ENCODE assay signal across 19 cellular contexts in the genomic region with DNA sequence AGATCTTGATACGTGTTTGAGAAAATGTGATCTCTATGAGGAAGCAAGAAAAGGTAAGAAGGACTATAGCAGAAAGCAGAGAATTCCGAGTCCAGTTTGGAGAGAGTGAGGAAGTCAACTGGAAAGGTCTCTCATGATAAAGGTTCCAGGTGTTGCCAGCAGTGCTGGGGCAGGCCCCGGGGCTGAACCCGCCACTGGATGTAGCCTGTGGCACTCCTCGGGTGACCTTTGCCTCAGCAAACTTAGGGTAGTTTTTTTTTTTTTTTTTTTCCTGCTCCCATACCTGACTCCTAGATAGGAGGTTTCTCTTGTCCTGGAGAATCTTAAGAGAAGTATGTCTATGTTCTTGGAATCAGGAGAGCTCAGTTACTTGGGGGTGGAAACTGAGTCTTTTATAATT.
DNase-seq lines count a peak whose midpoint lies in the region; ATAC-seq, FAIRE-seq and TF ChIP-seq lines count a peak whose summit lies in the region.
"Had no signal": no experiment of that assay in that cellular context is flagged by ENCODE, and none has a peak within 500 bp of the region (broad histone marks: within the 10 kb centered on the region; RNA-seq: fewer than 3 reads in every experiment).

No MANE protein-coding gene starts in this region.

- no peak for DNase-seq in activated T-cell treated with anti-CD3 and anti-CD28 coated beads, Interleukin-2, amount 50 U/mL, for 24 hours
- no peak for DNase-seq in activated T-cell treated with anti-CD3 and anti-CD28 coated beads, Interleukin-2, amount 50 U/mL, for 1 hour
- DNase-seq in WTC11 (ENCODE audit: low spot score) = no peak
- DNase-seq in HepG2 (ENCODE audit: low spot score) = peak; percentile 22
- peak; percentile 83 for DNase-seq in small intestine
- no peak for DNase-seq in SK-N-SH
- no peak for DNase-seq in NK-92 treated with Interleukin-12 subunit alpha and Interleukin-12 subunit beta, amount 100 ng/mL, for 24 hours (lab: John Stamatoyannopoulos, UW)
- DNase-seq: 8988T; BE2C; Calu3; CD4-positive, alpha-beta T cell; HFFc6; NCI-H1105; NCI-H1694; NCI-H2227 treated with DMSO at 0.1 percent for 48 hours; NCI-H524 treated with DMSO at 0.1 percent for 48 hours had no signal

- no peaks in the 10 kb centered on the region for H3K27me3 Mint-ChIP-seq in activated T-cell treated with anti-CD3 and anti-CD28 coated beads, Interleukin-2, amount 50 U/mL, for 24 hours
- no peaks in the 10 kb centered on the region for H3K27me3 Mint-ChIP-seq in WTC11 (ENCODE audit: low read depth)
- H3K27me3 Mint-ChIP-seq: CD4-positive, alpha-beta T cell; IgD-negative memory B cell had no signal

- WGBS in HepG2 (ENCODE audit: low lambda C conversion rate) = 40% methylated on average over 5 of the region's 5 CpGs
- 20 to 62% (median 40%) methylated on average over 5 of the region's 5 CpGs for WGBS in small intestine, 3 donors
- 100% methylated on average over 5 of the region's 5 CpGs for WGBS in SK-N-SH (ENCODE audit: low lambda C conversion rate)

- no peak overlapping the region for H3K4me3 ChIP-seq in HepG2 (replicated peaks in 1 of 3; ENCODE audit: insufficient read depth in 1 of 3, low read depth in 2 of 3, low read length in 3 of 3)
- no peak overlapping the region for H3K4me3 ChIP-seq in small intestine (ENCODE audit: low read depth in 1 of 2, low read length in 2 of 2)
- no peak overlapping the region for H3K4me3 ChIP-seq in SK-N-SH (ENCODE audit: low read depth in 2 of 2, low read length in 1 of 2)

- H3K27me3 ChIP-seq in HepG2 (ENCODE audit: control insufficient read depth in 1 of 2, insufficient read depth in 2 of 2, low read length in 2 of 2) (no peaks in the 10 kb centered on the region), small intestine (ENCODE audit: control insufficient read depth in 2 of 2, insufficient read depth in 2 of 2, low read length in 2 of 2) (no peaks in the 10 kb centered on the region), SK-N-SH (ENCODE audit: insufficient read depth) (no peaks in the 10 kb centered on the region)
- H3K27me3 ChIP-seq: BE2C had no signal

- peak overlapping the region; percentile 42 for H3K27ac Mint-ChIP-seq in activated T-cell treated with anti-CD3 and anti-CD28 coated beads, Interleukin-2, amount 50 U/mL, for 24 hours
- H3K27ac Mint-ChIP-seq in WTC11 = peak overlapping the region; percentile 30; the same call in 1 of the 2 replicates
- H3K27ac Mint-ChIP-seq: CD4-positive, alpha-beta T cell; HFFc6 had no signal

- ATAC-seq in WTC11 (no peak), HepG2 (peak; percentile 75), HG02610 (IDR thresholded peaks at IDR 0.05; ENCODE audit: unreplicated experiment) (no peak)

- peaks cover 9% of the 10 kb centered on the region for H3K4me1 Mint-ChIP-seq in activated T-cell treated with anti-CD3 and anti-CD28 coated beads, Interleukin-2, amount 50 U/mL, for 24 hours (ENCODE audit: low read depth)
- H3K4me1 Mint-ChIP-seq in WTC11 = peaks cover 22% of the 10 kb centered on the region

- no peaks in the 10 kb centered on the region for H3K9me3 ChIP-seq in HepG2 (ENCODE audit: low read length)
- H3K9me3 ChIP-seq in small intestine (ENCODE audit: control insufficient read depth, low read depth) = no peaks in the 10 kb centered on the region
- no peaks in the 10 kb centered on the region for H3K9me3 ChIP-seq in SK-N-SH
- H3K9me3 ChIP-seq: BE2C had no signal

- H2AFZ ChIP-seq in HepG2 (ENCODE audit: low read length) = no peak overlapping the region
- H2AFZ ChIP-seq in SK-N-SH (ENCODE audit: low read depth) = no peak overlapping the region

- no peaks in the 10 kb centered on the region for H3F3A ChIP-seq in SK-N-SH (replicated peaks; ENCODE audit: insufficient read depth)

- H3K9me3 Mint-ChIP-seq in activated T-cell treated with anti-CD3 and anti-CD28 coated beads, Interleukin-2, amount 50 U/mL, for 24 hours = no peaks in the 10 kb centered on the region
- no peaks in the 10 kb centered on the region for H3K9me3 Mint-ChIP-seq in WTC11
- H3K9me3 Mint-ChIP-seq: CD4-positive, alpha-beta T cell; HFFc6; IgD-negative memory B cell had no signal

- no peaks in the 10 kb centered on the region for H4K20me1 ChIP-seq in HepG2 (ENCODE audit: insufficient read depth, low read length)
- H4K20me1 ChIP-seq in SK-N-SH (ENCODE audit: insufficient read depth) = no peaks in the 10 kb centered on the region

- in situ Hi-C loops in HepG2 (cut with HindIII; ENCODE audit: extremely low pct_ligation_motif_present, low pct_unique_long_range_greater_than_20kb) = no loop called here

- intact Hi-C loops in HepG2 (cut with micrococcal nuclease; ENCODE audit: unreplicated experiment) = no loop called here

- no peak for TF ChIP-seq RAD21 in HepG2 (CRISPR knock-in tag; IDR thresholded peaks at IDR 0.05)
- TF ChIP-seq RAD21 in SK-N-SH (IDR thresholded peaks at IDR 0.05; ENCODE audit: low read length) = no peak

- CTCF ChIA-PET in WTC11 (lab: Charles Lee) (interaction anchor here (0.6 kb wide), 1 partner anchor 32 kb away, joined by 6 read pairs; no protein-coding TSS in a partner anchor), HepG2 (lab: Yijun Ruan, JAX; ENCODE audit: low intra/inter-chr PET ratio, low total read pairs) (no interaction called here), SK-N-SH (lab: Yijun Ruan, JAX) (interaction anchor here (1.5 kb wide), 1 partner anchor 161 kb away, joined by 3 read pairs; no protein-coding TSS in a partner anchor)

- no peaks in the 10 kb centered on the region for H3K9me2 ChIP-seq in SK-N-SH

- POLR2A ChIA-PET in WTC11 (lab: Charles Lee) (no interaction called here), HepG2 (lab: Yijun Ruan, JAX) (no interaction called here), SK-N-SH (lab: Yijun Ruan, JAX) (no interaction called here)

- H3K27ac ChIP-seq in HepG2 (ENCODE audit: extremely low read length, insufficient read depth, low read length) = peak overlapping the region; percentile 37
- H3K27ac ChIP-seq in small intestine (ENCODE audit: low read depth in 1 of 2, low read length in 1 of 2) = peak overlapping the region; percentile 75 to 86
- no peak overlapping the region for H3K27ac ChIP-seq in SK-N-SH (ENCODE audit: low read depth in 2 of 2, low read length in 1 of 2)

- FAIRE-seq in HepG2 (lab: Jason Lieb, UNC) (peak; percentile 48), small intestine (lab: Jason Lieb, UNC) (no peak)
- FAIRE-seq: H54 had no signal

- H3K79me2 ChIP-seq in HepG2 (ENCODE audit: insufficient read depth, low read length) (no peaks in the 10 kb centered on the region), SK-N-SH (ENCODE audit: insufficient read depth) (no peaks in the 10 kb centered on the region)

- H3K4me2 ChIP-seq in HepG2 (ENCODE audit: low read depth, low read length) = peak overlapping the region; percentile 5; the same call in 1 of the 2 replicates
- no peak overlapping the region for H3K4me2 ChIP-seq in SK-N-SH

- BruUV-seq in HepG2 (replicated peaks; lab: Mats Ljungman, UMichigan) = no TSS peak

- H3K9ac ChIP-seq in HepG2 (ENCODE audit: insufficient read depth, low read depth, low read length) = no peak overlapping the region
- H3K9ac ChIP-seq in SK-N-SH = no peak overlapping the region

- H3K4me3 Mint-ChIP-seq in activated T-cell treated with anti-CD3 and anti-CD28 coated beads, Interleukin-2, amount 50 U/mL, for 24 hours = no peak overlapping the region
- H3K4me3 Mint-ChIP-seq in WTC11 = no peak overlapping the region
- H3K4me3 Mint-ChIP-seq: CD4-positive, alpha-beta T cell; HFFc6; IgD-negative memory B cell had no signal

- peaks cover 82% of the 10 kb centered on the region for H3K36me3 Mint-ChIP-seq in activated T-cell treated with anti-CD3 and anti-CD28 coated beads, Interleukin-2, amount 50 U/mL, for 24 hours (ENCODE audit: low read depth)
- no peaks in the 10 kb centered on the region for H3K36me3 Mint-ChIP-seq in WTC11

- TF ChIP-seq POLR2A in HepG2 (IDR thresholded peaks at IDR 0.05; ENCODE audit: insufficient read depth in 1 of 2, low read depth in 2 of 2, low read length in 2 of 2) = no peak

- TF ChIP-seq EP300 in HepG2 (IDR thresholded peaks at IDR 0.05; ENCODE audit: low read depth in 2 of 2, low read length in 2 of 2) (no peak), HepG2 (CRISPR knock-in tag; IDR thresholded peaks at IDR 0.05; ENCODE audit: borderline replicate concordance) (no peak), SK-N-SH (IDR thresholded peaks at IDR 0.05; ENCODE audit: borderline replicate concordance in 1 of 2, low read depth in 1 of 2, low read length in 1 of 2) (no peak)

- peaks cover 4 to 18% of the 10 kb centered on the region in 2 experiments for H3K36me3 ChIP-seq in HepG2 (replicated peaks in 1 of 2; ENCODE audit: control insufficient read depth in 1 of 2, insufficient read depth in 2 of 2, low read length in 2 of 2)
- peaks cover 2% of the 10 kb centered on the region in 2 donors for H3K36me3 ChIP-seq in small intestine (ENCODE audit: control insufficient read depth in 2 of 2, insufficient read depth in 2 of 2, low read length in 2 of 2)
- peaks cover 11 to 50% of the 10 kb centered on the region in 2 experiments for H3K36me3 ChIP-seq in SK-N-SH (replicated peaks in 1 of 2; ENCODE audit: control insufficient read depth in 1 of 2, insufficient read depth in 2 of 2, low read length in 1 of 2)

- H3K4me1 ChIP-seq in HepG2 (ENCODE audit: insufficient read depth, low read length) = peaks cover 54% of the 10 kb centered on the region
- H3K4me1 ChIP-seq in small intestine (ENCODE audit: control insufficient read depth in 2 of 2, insufficient read depth in 1 of 2, low read depth in 1 of 2, low read length in 1 of 2) = peaks cover 0 to 10% of the 10 kb centered on the region in 2 donors
- H3K4me1 ChIP-seq in SK-N-SH (ENCODE audit: control insufficient read depth in 1 of 2, insufficient read depth in 2 of 2, low read depth in 1 of 2, low read length in 1 of 2) = peaks cover 0 to 26% of the 10 kb centered on the region in 2 experiments; a peak in 2 of 4 replicates

- TF ChIP-seq CTCF in WTC11 (IDR thresholded peaks at IDR 0.05) (no peak), HepG2 (CRISPR knock-in tag; IDR thresholded peaks at IDR 0.05) (no peak), SK-N-SH (IDR thresholded peaks at IDR 0.05) (no peak)

TF ChIP-seq in WTC11, 78 proteins besides CTCF, POLR2A, EP300 and RAD21 (continues in another document):
- TF ChIP-seq, protein P1, sequence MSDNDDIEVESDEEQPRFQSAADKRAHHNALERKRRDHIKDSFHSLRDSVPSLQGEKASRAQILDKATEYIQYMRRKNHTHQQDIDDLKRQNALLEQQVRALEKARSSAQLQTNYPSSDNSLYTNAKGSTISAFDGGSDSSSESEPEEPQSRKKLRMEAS (CRISPR knock-in tag; IDR thresholded peaks at IDR 0.05) = no peak

TF ChIP-seq in SK-N-SH, 30 proteins besides CTCF, POLR2A, EP300 and RAD21 (continues in another document):
- no peak for TF ChIP-seq MXI1 (IDR thresholded peaks at IDR 0.05; ENCODE audit: low read depth, low read length)
- TF ChIP-seq, protein P2, sequence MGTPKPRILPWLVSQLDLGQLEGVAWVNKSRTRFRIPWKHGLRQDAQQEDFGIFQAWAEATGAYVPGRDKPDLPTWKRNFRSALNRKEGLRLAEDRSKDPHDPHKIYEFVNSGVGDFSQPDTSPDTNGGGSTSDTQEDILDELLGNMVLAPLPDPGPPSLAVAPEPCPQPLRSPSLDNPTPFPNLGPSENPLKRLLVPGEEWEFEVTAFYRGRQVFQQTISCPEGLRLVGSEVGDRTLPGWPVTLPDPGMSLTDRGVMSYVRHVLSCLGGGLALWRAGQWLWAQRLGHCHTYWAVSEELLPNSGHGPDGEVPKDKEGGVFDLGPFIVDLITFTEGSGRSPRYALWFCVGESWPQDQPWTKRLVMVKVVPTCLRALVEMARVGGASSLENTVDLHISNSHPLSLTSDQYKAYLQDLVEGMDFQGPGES (IDR thresholded peaks at IDR 0.05; ENCODE audit: low read depth, low read length) = no peak

Comparison
In these comparisons a context has a peak if more than half of its experiments do, and no peak if none do; other contexts are left out.
1. DNase-seq: peak in HepG2 (single experiment) and small intestine (single experiment); none in activated T-cell treated with anti-CD3 and anti-CD28 coated beads, Interleukin-2, amount 50 U/mL, for 24 hours (single experiment), activated T-cell treated with anti-CD3 and anti-CD28 coated beads, Interleukin-2, amount 50 U/mL, for 1 hour (single experiment), WTC11 (single experiment), SK-N-SH (single experiment) and NK-92 treated with Interleukin-12 subunit alpha and Interleukin-12 subunit beta, amount 100 ng/mL, for 24 hours (single experiment).
2. H3K27ac ChIP-seq: peak in HepG2 (single experiment) and small intestine (2 of 2); none in SK-N-SH (0 of 2).